ENCODE assay signal across 8 cellular contexts in the genomic region with DNA sequence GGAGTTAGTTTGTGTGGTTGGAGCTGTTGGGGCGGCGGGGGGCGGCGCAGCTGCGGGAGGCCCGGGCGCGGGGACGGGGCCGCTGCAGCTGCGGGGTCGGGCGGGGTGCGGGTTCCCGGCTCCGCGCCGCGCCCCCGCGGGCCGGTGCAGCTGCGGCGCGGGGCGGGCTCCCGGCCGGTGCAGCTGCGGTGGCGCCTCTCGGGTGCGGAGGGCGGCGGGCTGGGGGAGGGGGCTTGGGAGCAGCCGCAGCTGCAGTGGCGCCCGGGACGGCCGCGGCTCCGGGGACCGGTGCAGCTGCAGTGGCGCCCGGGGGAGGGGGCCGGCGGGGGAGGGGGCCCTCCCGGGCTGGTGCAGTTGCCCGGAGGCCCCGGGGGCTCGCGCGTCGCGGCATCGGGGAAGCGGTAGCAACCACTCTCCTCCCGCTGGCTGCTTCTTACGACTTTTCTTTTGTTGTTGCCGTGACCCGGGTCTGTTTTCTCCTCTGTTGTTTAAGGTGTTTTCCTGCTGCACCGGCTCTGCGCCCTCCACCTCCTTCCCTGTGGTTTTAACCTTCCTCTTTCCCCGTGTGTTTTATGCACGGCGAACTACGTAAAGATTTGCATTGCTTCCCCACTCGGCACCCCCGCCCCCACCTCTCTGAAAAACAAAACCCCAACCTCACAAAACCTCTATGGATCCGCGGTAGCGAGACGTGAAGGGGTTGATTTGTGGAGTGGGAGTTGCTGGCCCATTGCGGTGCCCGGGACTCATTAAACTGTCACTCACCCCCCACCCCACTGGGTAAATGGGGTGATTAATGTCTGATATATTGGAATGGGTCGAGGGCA. TPM values are rescaled to one million over a fixed set of nuclear protein-coding genes. Genes with fewer than 3 reads are reported as not detected.
DNase-seq lines count a peak whose midpoint lies in the region; ATAC-seq and TF ChIP-seq lines count a peak whose summit lies in the region.

No MANE protein-coding gene starts in this region.

- H3K4me1 ChIP-seq in sigmoid colon, result peaks cover 0 to 40% (median 30%) of the 10 kb centered on the region in 4 donors

- peaks cover 26% of the 10 kb centered on the region for H3K4me1 Mint-ChIP-seq in activated naive CD8-positive, alpha-beta T cell treated with anti-CD3 and anti-CD28 coated beads, Interleukin-2, amount 50 U/mL, for 24 hours

- no peak for TF ChIP-seq EP300 in sigmoid colon (IDR thresholded peaks at IDR 0.05)

- H3K4me3 ChIP-seq in AG09309 (ENCODE audit: control insufficient read depth, low read depth, low read length) (peak overlapping the region; percentile 83), H7 (ENCODE audit: insufficient read depth, low read depth, low read length) (peak overlapping the region; percentile 81), sigmoid colon (peak overlapping the region; percentile 76 to 89 (median 78))

- H3K36me3 ChIP-seq in H7 (replicated peaks; ENCODE audit: control insufficient read depth, insufficient read depth, low read length), result peaks cover 4% of the 10 kb centered on the region
- peaks cover 0 to 8% (median 3%) of the 10 kb centered on the region in 4 donors for H3K36me3 ChIP-seq in sigmoid colon

- peak overlapping the region; percentile 91 for H3K27ac Mint-ChIP-seq in activated naive CD8-positive, alpha-beta T cell treated with anti-CD3 and anti-CD28 coated beads, Interleukin-2, amount 50 U/mL, for 24 hours

- H3K27me3 ChIP-seq in H7 (ENCODE audit: control insufficient read depth, insufficient read depth, low read length), result peaks cover 8% of the 10 kb centered on the region
- H3K27me3 ChIP-seq in sigmoid colon, result no peaks in the 10 kb centered on the region

- no peaks in the 10 kb centered on the region for H3K36me3 Mint-ChIP-seq in activated naive CD8-positive, alpha-beta T cell treated with anti-CD3 and anti-CD28 coated beads, Interleukin-2, amount 50 U/mL, for 24 hours (ENCODE audit: low read depth)

- H3K27me3 Mint-ChIP-seq in activated naive CD8-positive, alpha-beta T cell treated with anti-CD3 and anti-CD28 coated beads, Interleukin-2, amount 50 U/mL, for 24 hours, result no peaks in the 10 kb centered on the region

- peak overlapping the region; percentile 92 to 97 (median 94) for H3K27ac ChIP-seq in sigmoid colon

- ATAC-seq in activated naive CD8-positive, alpha-beta T cell treated with anti-CD3 and anti-CD28 coated beads, Interleukin-2, amount 50 U/mL, for 24 hours, result no peak
- ATAC-seq in HG03378 (IDR thresholded peaks at IDR 0.05; ENCODE audit: unreplicated experiment) (no peak), HG02759 (IDR thresholded peaks at IDR 0.05; ENCODE audit: unreplicated experiment) (no peak)

- intact Hi-C loops in sigmoid colon (cut with DNase I), result loop anchor here (2.0 to 10.0 kb wide), 6 partner anchors 108 to 705 kb away; partner anchors contain the start of genes AKT3 and DESI2

- no peaks in the 10 kb centered on the region for H3K9me3 Mint-ChIP-seq in activated naive CD8-positive, alpha-beta T cell treated with anti-CD3 and anti-CD28 coated beads, Interleukin-2, amount 50 U/mL, for 24 hours

- peak; percentile 45; the same call in 1 of the 2 replicates for TF ChIP-seq POLR2A in Raji (IDR thresholded peaks at IDR 0.05; ENCODE audit: insufficient read depth, low read depth, low read length)
- TF ChIP-seq POLR2A in sigmoid colon (IDR thresholded peaks at IDR 0.05), result no peak

- H3K4me3 Mint-ChIP-seq in activated naive CD8-positive, alpha-beta T cell treated with anti-CD3 and anti-CD28 coated beads, Interleukin-2, amount 50 U/mL, for 24 hours, result peak overlapping the region; percentile 93

- H3K9me3 ChIP-seq in sigmoid colon, result no peaks in the 10 kb centered on the region

- 0 to 1% methylated on average over 75 of the region's 75 CpGs for WGBS in sigmoid colon, 2 donors

- no peak for DNase-seq in AG09309 (ENCODE audit: low read depth)
- peak; percentile 88 for DNase-seq in H7
- DNase-seq in activated naive CD8-positive, alpha-beta T cell treated with anti-CD3 and anti-CD28 coated beads, Interleukin-2, amount 50 U/mL, for 24 hours, result peak; percentile 35
- DNase-seq in hepatic stellate cell (ENCODE audit: low spot score), result peak; percentile 41
- peak; percentile 71 for DNase-seq in sigmoid colon

- no peak for TF ChIP-seq CTCF in AG09309 (IDR thresholded peaks at IDR 0.05; ENCODE audit: control insufficient read depth, insufficient read depth, low read depth, low read length, missing control alignments)
- no peak for TF ChIP-seq CTCF in sigmoid colon (IDR thresholded peaks at IDR 0.05)

RNA-seq across cellular contexts. Expression of gene ZBTB18, which starts 1.7 kb away (rescaled TPM):
- 21.9 and 26.7 TPM in 2 replicates for total RNA-seq in H7 (2014; rRNA removed; shearing (Covaris generic))
- 10 to 100 TPM; 11.8 to 19.7 (median 17.1) TPM for total RNA-seq in sigmoid colon
- polyA plus RNA-seq in sigmoid colon, result 10 to 100 TPM in 1 of 3 donors, 1 to 10 TPM in 2; 7.4 to 15.3 (median 7.8) TPM
